Comparison of ENCODE assay signal across 8 cellular contexts in the genomic region with DNA sequence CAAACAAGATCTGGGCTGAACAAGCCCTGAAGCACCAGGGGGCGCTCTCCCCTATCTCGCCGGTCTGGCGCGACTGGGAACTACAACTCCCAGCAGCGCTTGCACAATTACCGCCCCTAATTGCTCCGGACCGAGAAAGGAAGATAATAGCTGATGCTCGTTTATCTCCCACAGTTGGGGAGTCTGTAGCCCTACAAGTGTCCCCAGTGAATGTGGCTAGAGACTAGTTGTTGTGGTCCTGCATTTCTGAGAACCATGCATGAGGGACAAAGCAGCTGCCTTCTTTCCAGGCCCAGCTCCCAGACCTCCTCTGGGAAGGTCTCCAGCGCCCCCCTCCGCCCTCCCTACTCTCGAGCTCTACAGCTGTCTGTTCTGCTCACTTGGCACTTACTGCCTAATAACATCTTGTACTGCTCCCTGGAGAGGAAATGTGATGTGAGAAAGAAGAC. TPM values are rescaled to one million over a fixed set of nuclear protein-coding genes. Genes with fewer than 3 reads are reported as not detected.
A peak's percentile ranks its signal among the peaks of the same experiment; 100 is the strongest.
DNase-seq lines count a peak whose midpoint lies in the region; ATAC-seq and TF ChIP-seq lines count a peak whose summit lies in the region.

No MANE protein-coding gene starts in this region.

- no peaks in the 10 kb centered on the region for H3K27me3 ChIP-seq in BLaER1 treated with 17β-estradiol and CSF1 and Interleukin-3, amounts not matched to agents 10 nM and 100 nM
- peaks cover 74% of the 10 kb centered on the region for H3K27me3 ChIP-seq in KMS-11 (ENCODE audit: insufficient read depth, low read depth)
- H3K27me3 ChIP-seq in PC-3 (ENCODE audit: low read length): peaks cover 16% of the 10 kb centered on the region
- H3K27me3 ChIP-seq in esophagus muscularis mucosa: peaks cover 0 to 12% (median 0%) of the 10 kb centered on the region in 4 donors
- peaks cover 22% of the 10 kb centered on the region for H3K27me3 ChIP-seq in mucosa of stomach (ENCODE audit: control insufficient read depth, insufficient read depth, low read length)

- POLR2A ChIA-PET in PC-3 (lab: Charles Lee; ENCODE audit: unreplicated experiment): interaction anchor here (0.6 kb wide), 1 partner anchor 1160 kb away, joined by 4 read pairs; no protein-coding TSS in a partner anchor

- intact Hi-C loops in PC-3 (cut with micrococcal nuclease): loop anchor here (1.0 kb wide), 2 partner anchors 35 to 55 kb away; a partner anchor contains a TSS
- intact Hi-C loops in esophagus muscularis mucosa (cut with DNase I): loop anchor here (1.0 kb wide), 1 partner anchor 35 kb away; a partner anchor contains a TSS

- 2% methylated on average over 13 of the region's 13 CpGs for WGBS in esophagus muscularis mucosa

- peak overlapping the region in 9 of 11 experiments; percentile 28 to 81 (median 66); a peak in 17 of 22 replicates for H3K27ac ChIP-seq in BLaER1 treated with 17β-estradiol and CSF1 and Interleukin-3, amounts not matched to agents 10 nM and 100 nM
- H3K27ac ChIP-seq in KMS-11 (no peak overlapping the region), PC-3 (ENCODE audit: low read length) (no peak overlapping the region), esophagus muscularis mucosa (replicated peaks in 1 of 4) (peak overlapping the region; percentile 59 to 76 (median 66))

- CTCF ChIA-PET in PC-3 (lab: Charles Lee): interaction anchor here (0.5 to 1.4 kb wide), 16 partner anchors 10 to 333 kb away, joined by 3 to 11 read pairs (median 4); a partner anchor contains a TSS

- peaks cover 54 to 85% (median 74%) of the 10 kb centered on the region in 10 experiments for H3K4me1 ChIP-seq in BLaER1 treated with 17β-estradiol and CSF1 and Interleukin-3, amounts not matched to agents 10 nM and 100 nM
- H3K4me1 ChIP-seq in KMS-11 (ENCODE audit: low read depth, poor library complexity, severe bottlenecking): peaks cover 6% of the 10 kb centered on the region
- H3K4me1 ChIP-seq in PC-3 (ENCODE audit: insufficient read depth, low read length): no peaks in the 10 kb centered on the region
- H3K4me1 ChIP-seq in esophagus muscularis mucosa: peaks cover 13 to 26% (median 20%) of the 10 kb centered on the region in 4 donors
- H3K4me1 ChIP-seq in mucosa of stomach (ENCODE audit: control insufficient read depth, insufficient read depth, low read length): no peaks in the 10 kb centered on the region

- H2AFZ ChIP-seq in KMS-11 (ENCODE audit: low read depth) (peak overlapping the region; percentile 66), PC-3 (ENCODE audit: low read length) (peak overlapping the region; percentile 78)

- peak overlapping the region; percentile 63 to 95 (median 90) for H3K4me2 ChIP-seq in BLaER1 treated with 17β-estradiol and CSF1 and Interleukin-3, amounts not matched to agents 10 nM and 100 nM
- H3K4me2 ChIP-seq in KMS-11: peak overlapping the region; percentile 40
- H3K4me2 ChIP-seq in PC-3 (ENCODE audit: low read length): peak overlapping the region; percentile 82

- H3K79me2 ChIP-seq in KMS-11 (ENCODE audit: insufficient read depth, low read depth) (no peaks in the 10 kb centered on the region), PC-3 (ENCODE audit: low read length) (no peaks in the 10 kb centered on the region)

- TF ChIP-seq EP300 in esophagus muscularis mucosa (IDR thresholded peaks at IDR 0.05): no peak

- H3K4me3 ChIP-seq in BLaER1 treated with 17β-estradiol and CSF1 and Interleukin-3, amounts not matched to agents 10 nM and 100 nM: peak overlapping the region; percentile 44 to 67 (median 51); a peak in 19 of 20 replicates
- H3K4me3 ChIP-seq in KMS-11 (IDR thresholded peaks at IDR 0.05; ENCODE audit: insufficient read depth, low read depth, low read length): no peak overlapping the region
- peak overlapping the region; percentile 61 for H3K4me3 ChIP-seq in PC-3 (ENCODE audit: low read length)
- H3K4me3 ChIP-seq in esophagus muscularis mucosa: peak overlapping the region; percentile 41 to 61 (median 48)
- H3K4me3 ChIP-seq in mucosa of stomach (ENCODE audit: low read length): no peak overlapping the region

- H3K9me3 ChIP-seq in BLaER1 treated with 17β-estradiol and CSF1 and Interleukin-3, amounts not matched to agents 10 nM and 100 nM (replicated peaks in 1 of 11): no peaks in the 10 kb centered on the region
- H3K9me3 ChIP-seq in PC-3 (ENCODE audit: low read length) (no peaks in the 10 kb centered on the region), esophagus muscularis mucosa (no peaks in the 10 kb centered on the region), mucosa of stomach (ENCODE audit: control insufficient read depth, low read length) (no peaks in the 10 kb centered on the region)

- TF ChIP-seq POLR2A in esophagus muscularis mucosa (IDR thresholded peaks at IDR 0.05; ENCODE audit: low read depth): no peak

- BruUV-seq in PC-3 (replicated peaks; lab: Mats Ljungman, UMichigan): no TSS peak

- peak; percentile 92 for DNase-seq in PC-3
- peak; percentile 89 for DNase-seq in activated T-cell treated with anti-CD3 and anti-CD28 coated beads for 48 hours (ENCODE audit: low read depth)
- peak; percentile 97 for DNase-seq in esophagus muscularis mucosa (ENCODE audit: extremely low spot score)
- peak; percentile 72 to 84 for DNase-seq in stimulated activated CD8-positive, alpha-beta memory T cell treated with anti-CD3 and anti-CD28 coated beads, Interleukin-4, amount 100 ng/mL, for 4 hours (ENCODE audit: low read depth in 2 of 2, low spot score in 1 of 2)

- no peaks in the 10 kb centered on the region for H4K20me1 ChIP-seq in BLaER1 treated with 17β-estradiol and CSF1 and Interleukin-3, amounts not matched to agents 10 nM and 100 nM
- no peaks in the 10 kb centered on the region for H4K20me1 ChIP-seq in KMS-11 (ENCODE audit: insufficient read depth)
- no peaks in the 10 kb centered on the region for H4K20me1 ChIP-seq in PC-3 (ENCODE audit: low read length)

- H3K36me3 ChIP-seq in BLaER1 treated with 17β-estradiol and CSF1 and Interleukin-3, amounts not matched to agents 10 nM and 100 nM: no peaks in the 10 kb centered on the region
- H3K36me3 ChIP-seq in KMS-11 (ENCODE audit: insufficient read depth) (no peaks in the 10 kb centered on the region), PC-3 (ENCODE audit: low read depth, low read length) (no peaks in the 10 kb centered on the region), esophagus muscularis mucosa (no peaks in the 10 kb centered on the region), mucosa of stomach (ENCODE audit: control insufficient read depth, insufficient read depth, low read length) (no peaks in the 10 kb centered on the region)

- H3K9me2 ChIP-seq in PC-3 (replicated peaks; ENCODE audit: low read length): no peaks in the 10 kb centered on the region

- TF ChIP-seq CTCF in KMS-11 (conservative IDR thresholded peaks at IDR 0.05; ENCODE audit: low read depth, low read length) (peak; percentile 94), PC-3 (conservative IDR thresholded peaks at IDR 0.05; ENCODE audit: low read depth, low read length) (peak; percentile 94), esophagus muscularis mucosa (IDR thresholded peaks at IDR 0.05) (peak; percentile 90 to 94 (median 92))

- ATAC-seq in GM19463 (IDR thresholded peaks at IDR 0.05; ENCODE audit: unreplicated experiment) (peak; percentile 77), PC-3 (peak; percentile 97)

- peak overlapping the region in 9 of 11 experiments; percentile 33 to 66 (median 56); a peak in 14 of 22 replicates for H3K9ac ChIP-seq in BLaER1 treated with 17β-estradiol and CSF1 and Interleukin-3, amounts not matched to agents 10 nM and 100 nM
- H3K9ac ChIP-seq in KMS-11 (no peak overlapping the region), PC-3 (ENCODE audit: low read length) (no peak overlapping the region), mucosa of stomach (ENCODE audit: low read length) (peak overlapping the region; percentile 12)

- no peaks in the 10 kb centered on the region for H3F3A ChIP-seq in PC-3 (ENCODE audit: low read length, unreplicated experiment)

RNA-seq across cellular contexts. Expression of a gene that starts 34.4 kb away (rescaled TPM):
- total RNA-seq in PC-3 (2014; rRNA removed): not detected in 2 replicates
- 10 to 100 TPM in 1 of 4 donors, 1 to 10 TPM in 3; 2.1 to 12.9 (median 4.3) TPM for total RNA-seq in esophagus muscularis mucosa

RNA-seq across cellular contexts. Expression of a gene that starts 55.4 kb away (rescaled TPM):
- total RNA-seq in PC-3 (2014; rRNA removed): not detected in 2 replicates
- total RNA-seq in esophagus muscularis mucosa: 10 to 100 TPM; 32.8 to 72.8 (median 34.9) TPM

Comparison
In these comparisons a context has a peak if more than half of its experiments do, and no peak if none do; other contexts are left out.
1. H3K27ac ChIP-seq: peak in BLaER1 treated with 17β-estradiol and CSF1 and Interleukin-3, amounts not matched to agents 10 nM and 100 nM (9 of 11) and esophagus muscularis mucosa (4 of 4); none in KMS-11 (single experiment) and PC-3 (single experiment).
2. H3K4me2 ChIP-seq: peak in every context shown above with its lines; median percentile 90 in BLaER1 treated with 17β-estradiol and CSF1 and Interleukin-3, amounts not matched to agents 10 nM and 100 nM; 82 in PC-3; 40 in KMS-11.
3. H3K4me3 ChIP-seq: peak in BLaER1 treated with 17β-estradiol and CSF1 and Interleukin-3, amounts not matched to agents 10 nM and 100 nM (10 of 10), PC-3 (single experiment) and esophagus muscularis mucosa (4 of 4); none in KMS-11 (single experiment) and mucosa of stomach (single experiment).
4. H3K9ac ChIP-seq: peak in BLaER1 treated with 17β-estradiol and CSF1 and Interleukin-3, amounts not matched to agents 10 nM and 100 nM (9 of 11) and mucosa of stomach (single experiment); none in KMS-11 (single experiment) and PC-3 (single experiment).
5. RNA of a gene that starts 55.4 kb away (total RNA-seq): 32.8 to 72.8 TPM in esophagus muscularis mucosa; not detected in PC-3; every median in the first group is over 10 times any median in the second.
6. Peak in every context shown above with its lines, with median percentiles within 50 percentile points of each other: CTCF ChIP-seq and DNase-seq.